ENCODE assay signal across 1 cellular context in genomic region chr7:37765872-37766525, GRCh38.
TF ChIP-seq lines count a peak whose summit lies in the region.

No MANE protein-coding gene starts in this region.

TF ChIP-seq in GM12878, 131 proteins besides CTCF, POLR2A, EP300 and RAD21 (continued from another document and continues in another):
- TF ChIP-seq E2F4 (IDR thresholded peaks at IDR 0.05; ENCODE audit: low read depth, low read length) (no peak), SMARCA5 (IDR thresholded peaks at IDR 0.05) (0 out of 2 replicates have a peak, but pooled peaks have one; percentile 41), REST (IDR thresholded peaks at IDR 0.05; ENCODE audit: low read depth, low read length) (no peak), BCLAF1 (IDR thresholded peaks at IDR 0.05) (no peak), MEF2A (IDR thresholded peaks at IDR 0.05; ENCODE audit: insufficient read depth, low read depth, low read length) (0 out of 2 replicates have a peak, but pooled peaks have one; percentile 68), RELA (IDR thresholded peaks at IDR 0.05; ENCODE audit: borderline replicate concordance, partially characterized antibody) (peak; percentile 69), SUZ12 (IDR thresholded peaks at IDR 0.05; ENCODE audit: unreplicated experiment) (no peak), MEF2B (IDR thresholded peaks at IDR 0.05; ENCODE audit: partially characterized antibody, poor library complexity, severe bottlenecking) (no peak), WRNIP1 (IDR thresholded peaks at IDR 0.05; ENCODE audit: borderline replicate concordance, low read depth, low read length) (no peak), IKZF1 (conservative IDR thresholded peaks at IDR 0.05) (peak; percentile 85), TAF1 (IDR thresholded peaks at IDR 0.05; ENCODE audit: borderline replicate concordance, low read depth, low read length) (0 out of 2 replicates have a peak, but pooled peaks have one; percentile 36), SIX5 (IDR thresholded peaks at IDR 0.05; ENCODE audit: low read depth, low read length, severe bottlenecking) (no peak), MXI1 (IDR thresholded peaks at IDR 0.05; ENCODE audit: low read depth, low read length) (no peak), ZZZ3 (IDR thresholded peaks at IDR 0.05; ENCODE audit: control insufficient read depth, insufficient read length, low read depth) (no peak), YBX1 (IDR thresholded peaks at IDR 0.05) (no peak), HSF1 (IDR thresholded peaks at IDR 0.05; ENCODE audit: low read depth, low read length) (no peak), PML (IDR thresholded peaks at IDR 0.05; ENCODE audit: low read length) (no peak), TCF3 (IDR thresholded peaks at IDR 0.05; ENCODE audit: borderline replicate concordance, insufficient read depth, low read depth, low read length) (no peak), NR2C1 (IDR thresholded peaks at IDR 0.05) (no peak), E2F8 (IDR thresholded peaks at IDR 0.05; ENCODE audit: low read depth, partially characterized antibody) (no peak), GABPA (IDR thresholded peaks at IDR 0.05; ENCODE audit: low read depth) (no peak), SMAD1 (IDR thresholded peaks at IDR 0.05; ENCODE audit: low read depth, partially characterized antibody) (no peak), CHD4 (IDR thresholded peaks at IDR 0.05) (no peak), ATF7 (IDR thresholded peaks at IDR 0.05; ENCODE audit: low read depth) (peak; percentile 92), SP1 (IDR thresholded peaks at IDR 0.05; ENCODE audit: low read depth, low read length) (no peak), POU2F2 (IDR thresholded peaks at IDR 0.05; ENCODE audit: borderline replicate concordance, low read depth, low read length) (peak; percentile 46; the same call in 1 of the 3 replicates), ASH2L (IDR thresholded peaks at IDR 0.05; ENCODE audit: borderline replicate concordance, low read depth) (0 out of 2 replicates have a peak, but pooled peaks have one; percentile 52), MTA3 (IDR thresholded peaks at IDR 0.05; ENCODE audit: borderline replicate concordance, low read length) (no peak), GATAD2B (conservative IDR thresholded peaks at IDR 0.05; ENCODE audit: low read depth) (0 out of 2 replicates have a peak, but pooled peaks have one; percentile 26), ESRRA (IDR thresholded peaks at IDR 0.05; ENCODE audit: low read length) (no peak), MTA2 (IDR thresholded peaks at IDR 0.05; ENCODE audit: low read depth) (peak; percentile 74; the same call in 1 of the 2 replicates), ZNF207 (IDR thresholded peaks at IDR 0.05; ENCODE audit: borderline replicate concordance) (no peak), STAT3 (IDR thresholded peaks at IDR 0.05; ENCODE audit: low read depth, low read length) (no peak), BHLHE40 (IDR thresholded peaks at IDR 0.05; ENCODE audit: borderline replicate concordance in 1 of 2, low read depth in 2 of 2, low read length in 1 of 2) (peak; percentile 74 to 86), SUPT20H (IDR thresholded peaks at IDR 0.05; ENCODE audit: borderline replicate concordance, control insufficient read depth, low read depth, low read length) (no peak), MAX (IDR thresholded peaks at IDR 0.05; ENCODE audit: low read depth, low read length) (no peak), EED (IDR thresholded peaks at IDR 0.05; ENCODE audit: low read depth) (peak; percentile 90), PRDM15 (CRISPR knock-in tag; IDR thresholded peaks at IDR 0.05) (no peak), TARDBP (IDR thresholded peaks at IDR 0.05; ENCODE audit: borderline replicate concordance) (no peak), CEBPZ (IDR thresholded peaks at IDR 0.05; ENCODE audit: low read depth, low read length) (no peak), CREB1 (IDR thresholded peaks at IDR 0.05; ENCODE audit: low read depth) (no peak), CBX5 (IDR thresholded peaks at IDR 0.05; ENCODE audit: low read depth) (0 out of 2 replicates have a peak, but pooled peaks have one; percentile 42), DPF2 (IDR thresholded peaks at IDR 0.05) (no peak), BMI1 (IDR thresholded peaks at IDR 0.05; ENCODE audit: borderline replicate concordance) (no peak)
